ENCODE assay signal across 22 cellular contexts in genomic region chr11:116485425-116485824, GRCh38.
DNase-seq lines count a peak whose midpoint lies in the region; ATAC-seq, FAIRE-seq and TF ChIP-seq lines count a peak whose summit lies in the region.
"Had no signal": no experiment of that assay in that cellular context is flagged by ENCODE, and none has a peak within 500 bp of the region (broad histone marks: within the 10 kb centered on the region; RNA-seq: fewer than 3 reads in every experiment).

No MANE protein-coding gene starts in this region.

- in situ Hi-C loops in HepG2 (cut with HindIII; ENCODE audit: extremely low pct_ligation_motif_present, low pct_unique_long_range_greater_than_20kb), result no loop called here

- no peak overlapping the region for H3K27ac ChIP-seq in HEK293 (ENCODE audit: extremely low read depth, low read depth, low read length)
- H3K27ac ChIP-seq in HepG2 (ENCODE audit: extremely low read length, insufficient read depth, low read length), result no peak overlapping the region
- H3K27ac ChIP-seq: BLaER1, GM23248 had no signal

- no peak for TF ChIP-seq CTCF in HEK293 (tag by site-specific recombination; IDR thresholded peaks at IDR 0.05)
- TF ChIP-seq CTCF in WTC11 (IDR thresholded peaks at IDR 0.05), result no peak
- TF ChIP-seq CTCF in HepG2 (CRISPR knock-in tag; IDR thresholded peaks at IDR 0.05), result no peak

- H3K9me3 ChIP-seq in HEK293 (ENCODE audit: control insufficient read depth, insufficient read depth, low read depth, low read length) (no peaks in the 10 kb centered on the region), HepG2 (ENCODE audit: low read length) (no peaks in the 10 kb centered on the region)
- H3K9me3 ChIP-seq: BLaER1 had no signal

- no peak overlapping the region for H3K4me2 ChIP-seq in HepG2 (ENCODE audit: low read depth, low read length)
- H3K4me2 ChIP-seq: BLaER1 had no signal

- no peak for ATAC-seq in WTC11
- ATAC-seq in HepG2, result peak; percentile 93
- ATAC-seq: HCT116 had no signal

- H3K4me3 ChIP-seq in HEK293 (ENCODE audit: low read depth, low read length) (no peak overlapping the region), HepG2 (replicated peaks in 1 of 3; ENCODE audit: insufficient read depth in 1 of 3, low read depth in 2 of 3, low read length in 3 of 3) (no peak overlapping the region)
- H3K4me3 ChIP-seq: BLaER1, GM23248 had no signal

- H4K20me1 ChIP-seq in HepG2 (ENCODE audit: insufficient read depth, low read length), result no peaks in the 10 kb centered on the region
- H4K20me1 ChIP-seq: BLaER1 had no signal

- peak in 1 of 2 experiments; percentile 70; a peak in 1 of 4 replicates for TF ChIP-seq EP300 in HepG2 (IDR thresholded peaks at IDR 0.05; ENCODE audit: low read depth in 2 of 2, low read length in 2 of 2)
- TF ChIP-seq EP300 in HepG2 (CRISPR knock-in tag; IDR thresholded peaks at IDR 0.05; ENCODE audit: borderline replicate concordance), result no peak

- no peak overlapping the region for H2AFZ ChIP-seq in HepG2 (ENCODE audit: low read length)
- H2AFZ ChIP-seq: GM23248 had no signal

- TF ChIP-seq RAD21 in HepG2 (CRISPR knock-in tag; IDR thresholded peaks at IDR 0.05), result no peak

- no peak overlapping the region for H3K27ac Mint-ChIP-seq in WTC11
- H3K27ac Mint-ChIP-seq: B cell; CD14-positive monocyte; CD4-positive, alpha-beta T cell; CD8-positive, alpha-beta memory T cell; HFFc6 had no signal

- no peaks in the 10 kb centered on the region for H3K36me3 ChIP-seq in HEK293 (ENCODE audit: control insufficient read depth in 2 of 2, insufficient read depth in 1 of 2, low read length in 2 of 2)
- no peaks in the 10 kb centered on the region for H3K36me3 ChIP-seq in HepG2 (replicated peaks in 1 of 2; ENCODE audit: control insufficient read depth in 1 of 2, insufficient read depth in 2 of 2, low read length in 2 of 2)
- H3K36me3 ChIP-seq: BLaER1 had no signal

- POLR2A ChIA-PET in HEK293 (lab: Yijun Ruan, JAX), result no interaction called here
- POLR2A ChIA-PET in WTC11 (lab: Charles Lee), result no interaction called here
- POLR2A ChIA-PET in HepG2 (lab: Yijun Ruan, JAX), result no interaction called here

- no TSS peak for BruUV-seq in HepG2 (replicated peaks; lab: Mats Ljungman, UMichigan)

- peak; percentile 32 for FAIRE-seq in HepG2 (lab: Jason Lieb, UNC)
- FAIRE-seq: A204.1, GM12892, GM19239, H1 had no signal

- DNase-seq in WTC11 (ENCODE audit: low spot score) (no peak), HepG2 (ENCODE audit: low spot score) (peak; percentile 54), NCI-H1694 (lab: John Stamatoyannopoulos, UW) (no peak), GF-D8 (lab: John Stamatoyannopoulos, UW) (no peak), NCI-H69 (lab: John Stamatoyannopoulos, UW) (no peak)
- DNase-seq: Calu3; CD4-positive, alpha-beta T cell; CD8-positive, alpha-beta memory T cell; DMS53; DMS79 treated with DMSO at 0.1 percent for 48 hours; GM23248; H7; HFFc6 had no signal

- H3K4me1 Mint-ChIP-seq in WTC11, result peaks cover 5% of the 10 kb centered on the region
- H3K4me1 Mint-ChIP-seq: B cell; CD14-positive monocyte; CD8-positive, alpha-beta memory T cell had no signal

- CTCF ChIA-PET in HEK293 (lab: Yijun Ruan, JAX) (no interaction called here), WTC11 (lab: Charles Lee) (interaction anchor here (1.2 to 1.7 kb wide), 2 partner anchors 12 to 125 kb away, joined by 3 read pairs; no protein-coding TSS in a partner anchor), HepG2 (lab: Yijun Ruan, JAX; ENCODE audit: low intra/inter-chr PET ratio, low total read pairs) (no interaction called here)

- H3K36me3 Mint-ChIP-seq in WTC11, result no peaks in the 10 kb centered on the region
- H3K36me3 Mint-ChIP-seq: CD14-positive monocyte; CD8-positive, alpha-beta memory T cell had no signal

- intact Hi-C loops in HepG2 (cut with micrococcal nuclease; ENCODE audit: unreplicated experiment), result no loop called here

- no peak for TF ChIP-seq POLR2A in HepG2 (IDR thresholded peaks at IDR 0.05; ENCODE audit: insufficient read depth in 1 of 2, low read depth in 2 of 2, low read length in 2 of 2)

- H3K27me3 ChIP-seq in HepG2 (ENCODE audit: control insufficient read depth in 1 of 2, insufficient read depth in 2 of 2, low read length in 2 of 2), result peaks cover 0 to 3% of the 10 kb centered on the region in 2 experiments; a peak in 1 of 5 replicates
- H3K27me3 ChIP-seq: BLaER1 had no signal

- no peak overlapping the region for H3K9ac ChIP-seq in HepG2 (ENCODE audit: insufficient read depth, low read depth, low read length)
- H3K9ac ChIP-seq: BLaER1, GM23248 had no signal

- H3K9me3 Mint-ChIP-seq in WTC11, result peaks cover 3% of the 10 kb centered on the region; the same call in 1 of the 2 replicates
- H3K9me3 Mint-ChIP-seq: CD4-positive, alpha-beta T cell had no signal

- no peak overlapping the region for H3K4me3 Mint-ChIP-seq in WTC11
- H3K4me3 Mint-ChIP-seq: B cell; CD14-positive monocyte; CD4-positive, alpha-beta T cell; CD8-positive, alpha-beta memory T cell; HFFc6 had no signal

- H3K4me1 ChIP-seq in HEK293 (ENCODE audit: control insufficient read depth, insufficient read depth, low read length) (no peaks in the 10 kb centered on the region), HepG2 (ENCODE audit: insufficient read depth, low read length) (peaks cover 11% of the 10 kb centered on the region; the same call in 1 of the 2 replicates)
- H3K4me1 ChIP-seq: BLaER1 had no signal

- peaks cover 53% of the 10 kb centered on the region for H3K27me3 Mint-ChIP-seq in WTC11 (ENCODE audit: low read depth)

- 10% methylated on average over 4 of the region's 4 CpGs for WGBS in HepG2 (ENCODE audit: low lambda C conversion rate)

- no peaks in the 10 kb centered on the region for H3K79me2 ChIP-seq in HepG2 (ENCODE audit: insufficient read depth, low read length)

TF ChIP-seq in HEK293, 187 proteins besides CTCF, POLR2A, EP300 and RAD21 (continues in another document):
- TF ChIP-seq ZNF488 (tag by site-specific recombination; IDR thresholded peaks at IDR 0.05), result no peak
- no peak for TF ChIP-seq ZNF610 (tag by site-specific recombination; IDR thresholded peaks at IDR 0.05; ENCODE audit: borderline replicate concordance)
- TF ChIP-seq ZSCAN4 (tag by site-specific recombination; IDR thresholded peaks at IDR 0.05), result no peak

TF ChIP-seq in WTC11, 78 proteins besides CTCF, POLR2A, EP300 and RAD21:
- TF ChIP-seq ZNF317 (CRISPR knock-in tag; IDR thresholded peaks at IDR 0.05; ENCODE audit: borderline replicate concordance, low read depth) (no peak), GABPB1 (CRISPR knock-in tag; IDR thresholded peaks at IDR 0.05) (peak; percentile 56)

TF ChIP-seq in HepG2, 621 proteins besides CTCF, POLR2A, EP300 and RAD21 (continues in another document):
- TF ChIP-seq ZSCAN21 (CRISPR knock-in tag; IDR thresholded peaks at IDR 0.05; ENCODE audit: borderline replicate concordance), result no peak
- TF ChIP-seq FOXA3 (CRISPR knock-in tag; IDR thresholded peaks at IDR 0.05), result peak; percentile 66; the same call in 1 of the 2 replicates
- TF ChIP-seq KLF12 (CRISPR knock-in tag; IDR thresholded peaks at IDR 0.05; ENCODE audit: borderline replicate concordance), result no peak
- no peak for TF ChIP-seq ATF5 (CRISPR knock-in tag; IDR thresholded peaks at IDR 0.05; ENCODE audit: low read depth)
- TF ChIP-seq ARID5B (CRISPR knock-in tag; IDR thresholded peaks at IDR 0.05), result 0 out of 2 replicates have a peak, but pooled peaks have one; percentile 18
- no peak for TF ChIP-seq PRPF4 (IDR thresholded peaks at IDR 0.05; ENCODE audit: low read depth, low read length, poor library complexity, severe bottlenecking)
- no peak for TF ChIP-seq RFX1 (IDR thresholded peaks at IDR 0.05)
- TF ChIP-seq SMYD3 (CRISPR knock-in tag; IDR thresholded peaks at IDR 0.05), result no peak
- peak; percentile 99 for TF ChIP-seq CEBPB (IDR thresholded peaks at IDR 0.05; ENCODE audit: borderline replicate concordance, low read depth, low read length)
- no peak for TF ChIP-seq KMT2A (CRISPR knock-in tag; IDR thresholded peaks at IDR 0.05)
- peak in 1 of 2 experiments; percentile 70; a peak in 2 of 4 replicates for TF ChIP-seq ATF4 (CRISPR knock-in tag; IDR thresholded peaks at IDR 0.05)
